17 cellular contexts compared by ENCODE assay signal in genomic region chr1:29889776-29890175, GRCh38.
A peak's percentile ranks its signal among the peaks of the same experiment; 100 is the strongest.
DNase-seq lines count a peak whose midpoint lies in the region; ATAC-seq and TF ChIP-seq lines count a peak whose summit lies in the region.
"Had no signal": no experiment of that assay in that cellular context is flagged by ENCODE, and none has a peak within 500 bp of the region (broad histone marks: within the 10 kb centered on the region; RNA-seq: fewer than 3 reads in every experiment).

No MANE protein-coding gene starts in this region.

- no peaks in the 10 kb centered on the region for H3K36me3 ChIP-seq in testis (ENCODE audit: low read depth, missing control alignments)
- H3K36me3 ChIP-seq in upper lobe of right lung = no peaks in the 10 kb centered on the region
- H3K36me3 ChIP-seq: BLaER1 treated with 17β-estradiol and CSF1 and Interleukin-3, amounts not matched to agents 10 nM and 100 nM had no signal

- no peaks in the 10 kb centered on the region for H3K79me1 ChIP-seq in H9 (ENCODE audit: insufficient read depth, low read depth, low read length, poor library complexity, severe bottlenecking)

- H4K8ac ChIP-seq in H9 (replicated peaks; ENCODE audit: insufficient read length, low read depth, low read length) = no peak overlapping the region

- no peak overlapping the region for H4K91ac ChIP-seq in H9 (ENCODE audit: insufficient read length, low read depth, low read length)

- WGBS in H9 (ENCODE audit: extremely low coverage, insufficient read length, low lambda C conversion rate) = no CpG with 5 or more reads among the region's 4 CpGs
- 82 to 86% methylated on average over 4 of the region's 4 CpGs for WGBS in testis, 2 donors

- no peak overlapping the region for H3K4me3 ChIP-seq in testis
- H3K4me3 ChIP-seq in upper lobe of right lung = no peak overlapping the region
- H3K4me3 ChIP-seq: BLaER1 treated with 17β-estradiol and CSF1 and Interleukin-3, amounts not matched to agents 10 nM and 100 nM; GM23248 had no signal

- no peak overlapping the region for H2BK5ac ChIP-seq in H9 (ENCODE audit: insufficient read length, low read length)

- H4K5ac ChIP-seq in H9 (ENCODE audit: insufficient read length, low read depth, low read length) = no peak overlapping the region

- CTCF ChIA-PET in WTC11 (lab: Charles Lee) = interaction anchor here (1.2 to 1.3 kb wide), 4 partner anchors 12 to 96 kb away, joined by 3 to 4 read pairs (median 3); no protein-coding TSS in a partner anchor

- no peak overlapping the region for H3K9ac ChIP-seq in H9 (ENCODE audit: extremely low read depth, insufficient read length, low read length)
- H3K9ac ChIP-seq: BLaER1 treated with 17β-estradiol and CSF1 and Interleukin-3, amounts not matched to agents 10 nM and 100 nM; GM23248 had no signal

- ATAC-seq in WTC11 (peak; percentile 65), GM18861 (IDR thresholded peaks at IDR 0.05; ENCODE audit: unreplicated experiment) (no peak), upper lobe of right lung (no peak), HG02852 (IDR thresholded peaks at IDR 0.05; ENCODE audit: unreplicated experiment) (no peak)
- ATAC-seq: CD8-positive, alpha-beta T cell; HepG2 had no signal

- no peak overlapping the region for H3K4me2 ChIP-seq in H9 (ENCODE audit: insufficient read depth, insufficient read length, low read length)
- H3K4me2 ChIP-seq: BLaER1 treated with 17β-estradiol and CSF1 and Interleukin-3, amounts not matched to agents 10 nM and 100 nM had no signal

- H3K4me1 Mint-ChIP-seq in H9 (peaks cover 3 to 7% of the 10 kb centered on the region in 2 experiments), WTC11 (peaks cover 3% of the 10 kb centered on the region; the same call in 1 of the 2 replicates)
- H3K4me1 Mint-ChIP-seq: B cell, IgD-negative memory B cell had no signal

- DNase-seq in H9 (peak; percentile 52), WTC11 (ENCODE audit: low spot score) (peak; percentile 35), iPS-NIHi11 (ENCODE audit: low spot score) (peak; percentile 56), testis (peak; percentile 5), upper lobe of right lung (no peak), NCI-H1417 (lab: John Stamatoyannopoulos, UW) (no peak)
- DNase-seq: Calu3; CD8-positive, alpha-beta T cell; DMS79 treated with DMSO at 0.1 percent for 48 hours; GF-D8; GM23248 had no signal

- no peaks in the 10 kb centered on the region for H3K79me2 ChIP-seq in H9 (ENCODE audit: insufficient read depth, low read length)

- H3K27me3 Mint-ChIP-seq in H9 (ENCODE audit: low read depth) (peaks cover 9% of the 10 kb centered on the region), WTC11 (ENCODE audit: low read depth) (no peaks in the 10 kb centered on the region; the same call in 1 of the 2 replicates)

- no peak overlapping the region for H3K27ac ChIP-seq in H9 (ENCODE audit: insufficient read length, low read depth, low read length)
- H3K27ac ChIP-seq in testis = no peak overlapping the region
- H3K27ac ChIP-seq in upper lobe of right lung = no peak overlapping the region
- H3K27ac ChIP-seq: BLaER1 treated with 17β-estradiol and CSF1 and Interleukin-3, amounts not matched to agents 10 nM and 100 nM; GM23248 had no signal

- no peaks in the 10 kb centered on the region for H3K9me3 Mint-ChIP-seq in H9
- H3K9me3 Mint-ChIP-seq in WTC11 = no peaks in the 10 kb centered on the region
- H3K9me3 Mint-ChIP-seq: CD8-positive, alpha-beta T cell; IgD-negative memory B cell had no signal

- H3K4ac ChIP-seq in H9 (ENCODE audit: low read depth, low read length) = no peak overlapping the region

- no peak overlapping the region for H2BK20ac ChIP-seq in H9 (ENCODE audit: low read depth, low read length, poor library complexity, severe bottlenecking)

- H3K9me3 ChIP-seq in H9 (ENCODE audit: control insufficient read depth, low read depth, low read length) = no peaks in the 10 kb centered on the region
- H3K9me3 ChIP-seq in testis = no peaks in the 10 kb centered on the region
- no peaks in the 10 kb centered on the region for H3K9me3 ChIP-seq in upper lobe of right lung
- H3K9me3 ChIP-seq: BLaER1 treated with 17β-estradiol and CSF1 and Interleukin-3, amounts not matched to agents 10 nM and 100 nM had no signal

- H3K14ac ChIP-seq in H9 (ENCODE audit: insufficient read depth, low read length) = no peak overlapping the region

- POLR2A ChIA-PET in WTC11 (lab: Charles Lee) = no interaction called here

- H3K4me3 Mint-ChIP-seq in H9 (no peak overlapping the region), WTC11 (no peak overlapping the region)
- H3K4me3 Mint-ChIP-seq: B cell; CD8-positive, alpha-beta T cell; IgD-negative memory B cell had no signal

- H3K27me3 ChIP-seq in H9 (ENCODE audit: insufficient read depth, low read length) (no peaks in the 10 kb centered on the region), testis (no peaks in the 10 kb centered on the region), upper lobe of right lung (no peaks in the 10 kb centered on the region)
- H3K27me3 ChIP-seq: BLaER1 treated with 17β-estradiol and CSF1 and Interleukin-3, amounts not matched to agents 10 nM and 100 nM had no signal

- no peak overlapping the region for H3K56ac ChIP-seq in H9 (ENCODE audit: insufficient read length, low read depth, low read length)

- intact Hi-C loops in testis (cut with DNase I; ENCODE audit: low total_unique reads) (no loop called here), upper lobe of right lung (cut with DNase I) (no loop called here)

- H2BK12ac ChIP-seq in H9 (ENCODE audit: insufficient read length, low read depth, low read length) = no peak overlapping the region

- no peak overlapping the region for H3T11ph ChIP-seq in H9 (ENCODE audit: low read length)

- no peak overlapping the region for H3K23ac ChIP-seq in H9 (ENCODE audit: insufficient read length, low read depth, low read length)

- H3K23me2 ChIP-seq in H9 (ENCODE audit: insufficient read length, low read depth, low read length, poor library complexity, severe bottlenecking) = no peaks in the 10 kb centered on the region

- H3K27ac Mint-ChIP-seq in H9 (no peak overlapping the region), WTC11 (no peak overlapping the region)
- H3K27ac Mint-ChIP-seq: B cell; CD8-positive, alpha-beta T cell; IgD-negative memory B cell had no signal

- H3K18ac ChIP-seq in H9 (ENCODE audit: insufficient read length, low read depth, low read length) = no peak overlapping the region

- H3K4me1 ChIP-seq in H9 (ENCODE audit: insufficient read depth, low read length) (no peaks in the 10 kb centered on the region), testis (no peaks in the 10 kb centered on the region), upper lobe of right lung (no peaks in the 10 kb centered on the region)
- H3K4me1 ChIP-seq: BLaER1 treated with 17β-estradiol and CSF1 and Interleukin-3, amounts not matched to agents 10 nM and 100 nM had no signal

- no peak overlapping the region for H2BK15ac ChIP-seq in H9 (ENCODE audit: low read depth, low read length)

- TF ChIP-seq POLR2A in testis (IDR thresholded peaks at IDR 0.05) = no peak

- no peak overlapping the region for H2AK5ac ChIP-seq in H9 (ENCODE audit: insufficient read length, low read length)

- H3K36me3 Mint-ChIP-seq in H9 (ENCODE audit: insufficient read depth in 1 of 3, low read depth in 3 of 3) (no peaks in the 10 kb centered on the region), WTC11 (no peaks in the 10 kb centered on the region)
- H3K36me3 Mint-ChIP-seq: CD8-positive, alpha-beta T cell had no signal

- no peak overlapping the region for H2BK120ac ChIP-seq in H9 (ENCODE audit: low read depth, low read length, poor library complexity, severe bottlenecking)

- no peaks in the 10 kb centered on the region for H4K20me1 ChIP-seq in H9 (ENCODE audit: control insufficient read depth, insufficient read depth, insufficient read length)
- H4K20me1 ChIP-seq: BLaER1 treated with 17β-estradiol and CSF1 and Interleukin-3, amounts not matched to agents 10 nM and 100 nM had no signal

- H2AFZ ChIP-seq in H9 (ENCODE audit: low read length) = no peak overlapping the region
- H2AFZ ChIP-seq: GM23248 had no signal

- TF ChIP-seq CTCF in H9 (conservative IDR thresholded peaks at IDR 0.05) (no peak), WTC11 (IDR thresholded peaks at IDR 0.05) (no peak), testis (IDR thresholded peaks at IDR 0.05) (no peak), upper lobe of right lung (IDR thresholded peaks at IDR 0.05) (no peak)

TF ChIP-seq in WTC11, 78 proteins besides CTCF, POLR2A, EP300 and RAD21:
- TF ChIP-seq NR2C2 (CRISPR knock-in tag; IDR thresholded peaks at IDR 0.05) (no peak), ZNF281 (CRISPR knock-in tag; IDR thresholded peaks at IDR 0.05) (no peak)
TF ChIP-seq in WTC11: peak in this region for 0.

Comparison
In these comparisons a context has a peak if more than half of its experiments do, and no peak if none do; other contexts are left out.
1. DNase-seq: peak in H9 (single experiment), WTC11 (single experiment), iPS-NIHi11 (single experiment) and testis (single experiment); none in upper lobe of right lung (single experiment) and NCI-H1417 (0 of 3).